Comparison of ENCODE assay signal across 15 cellular contexts in genomic region chr14:105876158-105876557, GRCh38.
"Had no signal": no experiment of that assay in that cellular context is flagged by ENCODE, and none has a peak within 500 bp of the region (broad histone marks: within the 10 kb centered on the region; RNA-seq: fewer than 3 reads in every experiment).

No MANE protein-coding gene starts in this region.

- DNase-seq: activated naive CD4-positive, alpha-beta T cell treated with anti-CD3 and anti-CD28 coated beads, Interleukin-2, amount 10 ng/mL, durations not matched to agents 7 days and 5 days; activated T-cell treated with anti-CD3 and anti-CD28 coated beads, Interleukin-2, amount 50 U/mL, for 48 hours; amygdala; immature natural killer cell; uterus had no signal

- ATAC-seq: left cardiac atrium, T-cell had no signal

- H3K27me3 Mint-ChIP-seq: brain had no signal

- H3K4me3 Mint-ChIP-seq: activated naive CD4-positive, alpha-beta T cell treated with anti-CD3 and anti-CD28 coated beads, Interleukin-2, amount 10 ng/mL, durations not matched to agents 7 days and 5 days; brain; central memory CD8-positive, alpha-beta T cell; dendritic cell treated with granulocyte-macrophage colony-stimulating factor and Interleukin-4, amounts not matched to agents 40 ng/mL and 50 ng/mL, for 4 days; immature natural killer cell; T-cell had no signal

- H3K27me3 ChIP-seq: ovary, thyroid gland, uterus had no signal

- H3K36me3 Mint-ChIP-seq: brain, immature natural killer cell, T-cell had no signal

- H3K9me3 ChIP-seq: ovary, thyroid gland, uterus had no signal

- H3K36me3 ChIP-seq: ovary, thyroid gland, uterus had no signal

- H3K27ac ChIP-seq: ovary, SK-N-MC, skin epidermis, thyroid gland, uterus, VCaP had no signal

- H3K4me1 Mint-ChIP-seq: brain; central memory CD8-positive, alpha-beta T cell; immature natural killer cell had no signal

- H3K4me3 ChIP-seq: ovary, SK-N-MC, skin epidermis, thyroid gland, uterus had no signal

- H3K9me3 Mint-ChIP-seq: activated naive CD4-positive, alpha-beta T cell treated with anti-CD3 and anti-CD28 coated beads, Interleukin-2, amount 10 ng/mL, durations not matched to agents 7 days and 5 days; central memory CD8-positive, alpha-beta T cell; dendritic cell treated with granulocyte-macrophage colony-stimulating factor and Interleukin-4, amounts not matched to agents 40 ng/mL and 50 ng/mL, for 4 days; T-cell had no signal

- H3K27ac Mint-ChIP-seq: activated naive CD4-positive, alpha-beta T cell treated with anti-CD3 and anti-CD28 coated beads, Interleukin-2, amount 10 ng/mL, durations not matched to agents 7 days and 5 days; brain; dendritic cell treated with granulocyte-macrophage colony-stimulating factor and Interleukin-4, amounts not matched to agents 40 ng/mL and 50 ng/mL, for 4 days; immature natural killer cell; T-cell had no signal
